ENCODE assay signal across 8 cellular contexts in genomic region chr2:174682578-174683391, GRCh38.
DNase-seq lines count a peak whose midpoint lies in the region; FAIRE-seq and TF ChIP-seq lines count a peak whose summit lies in the region.

No MANE protein-coding gene starts in this region.

- FAIRE-seq in GM12891 (lab: Jason Lieb, UNC) = no peak

- H3K27ac Mint-ChIP-seq in HFFc6 = peak overlapping the region; percentile 84

- H3K36me3 Mint-ChIP-seq in HFFc6 (ENCODE audit: low read depth) = peaks cover 7% of the 10 kb centered on the region; the same call in 1 of the 2 replicates

- H3K9me3 Mint-ChIP-seq in HFFc6 = no peaks in the 10 kb centered on the region

- peak overlapping the region; percentile 87 for H3K4me3 Mint-ChIP-seq in HFFc6

- DNase-seq in GM12891 (ENCODE audit: insufficient read length, low spot score) = peak; percentile 61
- peak; percentile 44 for DNase-seq in HFFc6
- DNase-seq in NCI-H345 treated with DMSO at 0.1 percent for 48 hours (lab: John Stamatoyannopoulos, UW; ENCODE audit: unreplicated experiment) = peak; percentile 34
- DNase-seq in activated T-cell treated with anti-CD3 and anti-CD28 coated beads for 48 hours (ENCODE audit: low read depth) = peak; percentile 47
- peak; percentile 39 to 45 for DNase-seq in erythroblast (lab: John Stamatoyannopoulos, UW)
- peak; percentile 63 for DNase-seq in mucosa of gallbladder (ENCODE audit: low spot score)
- peak; percentile 28 to 29 for DNase-seq in stimulated activated CD8-positive, alpha-beta memory T cell treated with anti-CD3 and anti-CD28 coated beads, Interleukin-7, amount 100 ng/mL, for 1 hour (ENCODE audit: low read depth in 2 of 2)
- no peak for DNase-seq in HCEC 1CT

- peaks cover 1% of the 10 kb centered on the region for H3K27me3 Mint-ChIP-seq in HFFc6 (ENCODE audit: insufficient read depth)

- TF ChIP-seq POLR2A in GM12891 (IDR thresholded peaks at IDR 0.05; ENCODE audit: low read depth, low read length) (no peak), erythroblast (IDR thresholded peaks at IDR 0.05; ENCODE audit: low read length) (no peak)

- TF ChIP-seq CTCF in HFFc6 (IDR thresholded peaks at IDR 0.05) = no peak

- H3K4me1 Mint-ChIP-seq in HFFc6 (ENCODE audit: low read depth) = peaks cover 54% of the 10 kb centered on the region

TF ChIP-seq in GM12891, 5 proteins besides CTCF, POLR2A, EP300 and RAD21:
- TF ChIP-seq SPI1 (IDR thresholded peaks at IDR 0.05; ENCODE audit: low read depth, low read length) (no peak), POU2F2 (IDR thresholded peaks at IDR 0.05; ENCODE audit: low read depth, low read length) (no peak), TAF1 (IDR thresholded peaks at IDR 0.05; ENCODE audit: low read depth, low read length) (no peak), PAX5 (IDR thresholded peaks at IDR 0.05; ENCODE audit: insufficient read depth, low read length, severe bottlenecking) (no peak), POLR2AphosphoS5 (IDR thresholded peaks at IDR 0.05; ENCODE audit: low read depth, low read length) (no peak)
